In genomic region chr4:128068927-128069326, GRCh38 we compare ENCODE assay signal across 9 cellular contexts. TPM values are rescaled to one million over a fixed set of nuclear protein-coding genes. Genes with fewer than 3 reads are reported as not detected.
DNase-seq lines count a peak whose midpoint lies in the region; ATAC-seq, FAIRE-seq and TF ChIP-seq lines count a peak whose summit lies in the region.
"Had no signal": no experiment of that assay in that cellular context is flagged by ENCODE, and none has a peak within 500 bp of the region (broad histone marks: within the 10 kb centered on the region; RNA-seq: fewer than 3 reads in every experiment).

No MANE protein-coding gene starts in this region.

- DNase-seq in stimulated activated CD4-positive, alpha-beta T cell treated with anti-CD3 and anti-CD28 coated beads, Interleukin-15, amount 100 ng/mL, for 24 hours: peak; percentile 9
- DNase-seq in stimulated activated CD4-positive, alpha-beta T cell treated with anti-CD3 and anti-CD28 coated beads, Interleukin-4, amount 100 ng/mL, for 24 hours: no peak
- DNase-seq in LHCN-M2 (ENCODE audit: low read depth) (peak; percentile 51), endothelial cell of umbilical vein (ENCODE audit: low read depth, low spot score) (peak; percentile 40), urothelium cell line (ENCODE audit: low spot score) (peak; percentile 3), coronary artery (ENCODE audit: low spot score) (no peak), COLO829 (ENCODE audit: low spot score) (no peak), left cardiac atrium (no peak)

- no peak overlapping the region for H3K9ac ChIP-seq in endothelial cell of umbilical vein (replicated peaks; ENCODE audit: extremely low read depth, insufficient read depth, low read length)

- H4K20me1 ChIP-seq in endothelial cell of umbilical vein (replicated peaks; ENCODE audit: control insufficient read depth, extremely low read depth, insufficient read depth, low read length): no peaks in the 10 kb centered on the region

- BruUV-seq in endothelial cell of umbilical vein (replicated peaks; lab: Mats Ljungman, UMichigan): no TSS peak

- no peak for TF ChIP-seq POLR2A in endothelial cell of umbilical vein (IDR thresholded peaks at IDR 0.05; ENCODE audit: low read depth, low read length)

- H3K9me3 ChIP-seq in endothelial cell of umbilical vein (replicated peaks; ENCODE audit: control insufficient read depth, insufficient read depth, low read length): no peaks in the 10 kb centered on the region
- H3K9me3 ChIP-seq: adrenal gland had no signal

- H3K4me3 ChIP-seq in endothelial cell of umbilical vein (replicated peaks in 1 of 3; ENCODE audit: insufficient read depth in 1 of 3, low read depth in 1 of 3, low read length in 3 of 3) (no peak overlapping the region), coronary artery (no peak overlapping the region)
- H3K4me3 ChIP-seq: adrenal gland had no signal

- H3K27ac ChIP-seq in endothelial cell of umbilical vein (ENCODE audit: insufficient read depth, low read depth, low read length): no peak overlapping the region
- H3K27ac ChIP-seq in coronary artery: no peak overlapping the region
- H3K27ac ChIP-seq: adrenal gland had no signal

- FAIRE-seq in endothelial cell of umbilical vein (lab: Jason Lieb, UNC) (peak; percentile 74), urothelium cell line (lab: Jason Lieb, UNC) (no peak)

- CTCF ChIA-PET in endothelial cell of umbilical vein (lab: Charles Lee): interaction anchor here (0.6 to 3.4 kb wide), 27 partner anchors 8 to 794 kb away, joined by 3 to 66 read pairs (median 4); partner anchors contain the start of genes ABHD18, LARP1B and MFSD8

- H3K79me2 ChIP-seq in endothelial cell of umbilical vein (ENCODE audit: control insufficient read depth, insufficient read depth, low read length): peaks cover 76% of the 10 kb centered on the region

- dilution Hi-C loops in endothelial cell of umbilical vein (cut with MboI; ENCODE audit: extremely low pct_ligation_motif_present, low sequenced_read_pairs): no loop called here

- H3K36me3 ChIP-seq in endothelial cell of umbilical vein (ENCODE audit: control insufficient read depth in 2 of 2, extremely low read depth in 1 of 2, insufficient read depth in 2 of 2, low read length in 2 of 2): no peaks in the 10 kb centered on the region
- H3K36me3 ChIP-seq: adrenal gland had no signal

- no peaks in the 10 kb centered on the region for H3K27me3 ChIP-seq in endothelial cell of umbilical vein (ENCODE audit: control insufficient read depth in 2 of 2, insufficient read depth in 2 of 2, low read length in 2 of 2)
- H3K27me3 ChIP-seq: adrenal gland had no signal

- H3K9me1 ChIP-seq in endothelial cell of umbilical vein (replicated peaks; ENCODE audit: control insufficient read depth, extremely low read depth, insufficient read depth, low read length): no peaks in the 10 kb centered on the region

- no peak overlapping the region for H2AFZ ChIP-seq in endothelial cell of umbilical vein (ENCODE audit: low read depth, low read length)

- H3K4me2 ChIP-seq in endothelial cell of umbilical vein (ENCODE audit: insufficient read depth, low read length): no peak overlapping the region

- TF ChIP-seq CTCF in endothelial cell of umbilical vein (IDR thresholded peaks at IDR 0.05; ENCODE audit: extremely low read depth in 1 of 2, insufficient read depth in 1 of 2, low read depth in 1 of 2, low read length in 2 of 2) (peak; percentile 45 to 59), coronary artery (IDR thresholded peaks at IDR 0.05) (no peak)

- ATAC-seq in left cardiac atrium: no peak

- POLR2A ChIA-PET in endothelial cell of umbilical vein (lab: Charles Lee): no interaction called here

- intact Hi-C loops in endothelial cell of umbilical vein (cut with micrococcal nuclease): loop anchor here (2.0 to 5.0 kb wide), 3 partner anchors 94 to 152 kb away; no protein-coding TSS in a partner anchor
- intact Hi-C loops in left cardiac atrium (cut with DNase I): loop anchor here in 1 of 2 donors (10.0 kb wide), 1 partner anchor 104 kb away; the partner anchor contains the start of genes ABHD18 and MFSD8

- H3K4me1 ChIP-seq in endothelial cell of umbilical vein (ENCODE audit: control insufficient read depth, extremely low read depth, insufficient read depth, low read length): no peaks in the 10 kb centered on the region
- H3K4me1 ChIP-seq: adrenal gland had no signal

TF ChIP-seq in endothelial cell of umbilical vein, 7 proteins besides CTCF, POLR2A, EP300 and RAD21:
- TF ChIP-seq FOS (IDR thresholded peaks at IDR 0.05; ENCODE audit: borderline replicate concordance, insufficient read depth, low read length) (no peak), GATA2 (IDR thresholded peaks at IDR 0.05; ENCODE audit: insufficient read depth, insufficient read length, low read depth, low read length) (no peak), MYC (IDR thresholded peaks at IDR 0.05; ENCODE audit: low read depth, low read length) (no peak), JUN (IDR thresholded peaks at IDR 0.05; ENCODE audit: borderline replicate concordance, insufficient read depth, insufficient read length, low read depth) (no peak), EZH2 (IDR thresholded peaks at IDR 0.05; ENCODE audit: borderline replicate concordance, low read depth, low read length, severe bottlenecking) (no peak), MAX (IDR thresholded peaks at IDR 0.05; ENCODE audit: insufficient read depth, insufficient read length) (no peak), POLR2AphosphoS5 (IDR thresholded peaks at IDR 0.05; ENCODE audit: insufficient read depth, low read depth, low read length) (no peak)

RNA-seq across cellular contexts. Expression of gene LARP1B, which starts 7.8 kb away (rescaled TPM):
- 9.3 and 10.1 TPM in 2 replicates for total RNA-seq in LHCN-M2 (2014; rRNA removed)
- polyA plus RNA-seq in LHCN-M2 (2012): 3.8 TPM
- 27.7 and 28.8 TPM in 2 replicates for total RNA-seq in endothelial cell of umbilical vein
- 5.3 and 7.3 TPM in 2 replicates for polyA plus RNA-seq in endothelial cell of umbilical vein
- polyA plus RNA-seq in endothelial cell of umbilical vein (2011; cell fraction: cytosol; rRNA removed): 9.0 and 9.7 TPM in 2 replicates
- 27.5 and 35.6 TPM in 2 replicates for polyA plus RNA-seq in endothelial cell of umbilical vein (2011; cell fraction: nucleus; rRNA removed)
- polyA plus RNA-seq in endothelial cell of umbilical vein (2012): 14.1 and 15.7 TPM in 2 replicates
- polyA minus RNA-seq in endothelial cell of umbilical vein: 10.9 and 12.5 TPM in 2 replicates
- polyA minus RNA-seq in endothelial cell of umbilical vein (2011; cell fraction: cytosol; rRNA and poly(A)+ RNA removed): 5.5 TPM
- polyA minus RNA-seq in endothelial cell of umbilical vein (2011; cell fraction: nucleus; rRNA and poly(A)+ RNA removed): 38.2 and 46.9 TPM in 2 replicates
- 10 to 100 TPM in 1 of 2 donors, 1 to 10 TPM in 1; 9.7 to 15.7 TPM for total RNA-seq in left cardiac atrium

Comparison
In these comparisons a context has a peak if more than half of its experiments do, and no peak if none do; other contexts are left out.
1. DNase-seq: peak in stimulated activated CD4-positive, alpha-beta T cell treated with anti-CD3 and anti-CD28 coated beads, Interleukin-15, amount 100 ng/mL, for 24 hours (single experiment), LHCN-M2 (single experiment), endothelial cell of umbilical vein (single experiment) and urothelium cell line (single experiment); none in stimulated activated CD4-positive, alpha-beta T cell treated with anti-CD3 and anti-CD28 coated beads, Interleukin-4, amount 100 ng/mL, for 24 hours (single experiment), coronary artery (single experiment), COLO829 (single experiment) and left cardiac atrium (single experiment).